8 cellular contexts compared by ENCODE assay signal in genomic region chr3:134250717-134251220, GRCh38. TPM values are rescaled to one million over a fixed set of nuclear protein-coding genes. Genes with fewer than 3 reads are reported as not detected.
DNase-seq lines count a peak whose midpoint lies in the region; ATAC-seq and TF ChIP-seq lines count a peak whose summit lies in the region.

Gene RYK (minus strand): TSS chr3:134250859. CDS start chr3:134250654, 205 bp downstream.

- H3K27me3 Mint-ChIP-seq in chondrocyte (ENCODE audit: low read depth) = no peaks in the 10 kb centered on the region

- no peak for TF ChIP-seq CTCF in AG09309 (IDR thresholded peaks at IDR 0.05; ENCODE audit: control insufficient read depth, insufficient read depth, low read depth, low read length, missing control alignments)
- no peak for TF ChIP-seq CTCF in chondrocyte (IDR thresholded peaks at IDR 0.05)

- H3K9me3 Mint-ChIP-seq in chondrocyte (ENCODE audit: low read depth) = no peaks in the 10 kb centered on the region

- DNase-seq in AG09309 (ENCODE audit: low read depth) (no peak), NCI-H226 (peak; percentile 48), chondrocyte (ENCODE audit: low spot score) (peak; percentile 94), kidney glomerular epithelial cell (lab: John Stamatoyannopoulos, UW) (peak; percentile 79)
- DNase-seq in activated CD4-positive, alpha-beta T cell treated with anti-CD3 and anti-CD28 coated beads for 1 hour = peak; percentile 66
- DNase-seq in stimulated activated CD4-positive, alpha-beta T cell treated with anti-CD3 and anti-CD28 coated beads, Interleukin-15, amount 100 ng/mL, for 48 hours (ENCODE audit: low read depth in 2 of 2) = peak; percentile 38 to 63

- peak within 1 kb of the TSS; percentile 98 for H3K27ac Mint-ChIP-seq in chondrocyte (ENCODE audit: unreplicated experiment)

- H3K4me1 Mint-ChIP-seq in chondrocyte (ENCODE audit: low read depth) = peaks cover 37% of the 10 kb centered on the region

- ATAC-seq in GM19023 (IDR thresholded peaks at IDR 0.05; ENCODE audit: unreplicated experiment) (peak; percentile 82), HG03175 (IDR thresholded peaks at IDR 0.05; ENCODE audit: unreplicated experiment) (peak; percentile 80)

- H3K4me3 ChIP-seq in AG09309 (ENCODE audit: control insufficient read depth, low read depth, low read length) = peak within 1 kb of the TSS; percentile 87

- H3K4me3 Mint-ChIP-seq in chondrocyte (ENCODE audit: unreplicated experiment) = peak within 1 kb of the TSS; percentile 93

- H3K36me3 Mint-ChIP-seq in chondrocyte (ENCODE audit: low read depth) = no peaks in the 10 kb centered on the region

RNA-seq across cellular contexts. Expression of gene RYK, which starts in this region (rescaled TPM):
- 49.6 to 57.8 TPM (median 57.6 TPM) in 3 replicates for total RNA-seq in chondrocyte
